35 cellular contexts compared by ENCODE assay signal in genomic region chr11:46907606-46908005, GRCh38. TPM values are rescaled to one million over a fixed set of nuclear protein-coding genes. Genes with fewer than 3 reads are reported as not detected.
"Had no signal": no experiment of that assay in that cellular context is flagged by ENCODE, and none has a peak within 500 bp of the region (broad histone marks: within the 10 kb centered on the region; RNA-seq: fewer than 3 reads in every experiment).

No MANE protein-coding gene starts in this region.

- H3K4me1 ChIP-seq: breast epithelium, upper lobe of right lung had no signal

- H3K4me3 ChIP-seq: breast epithelium, coronary artery, ovary, prostate gland, sigmoid colon, tibial artery, upper lobe of right lung had no signal

- H3K4me3 Mint-ChIP-seq: immature natural killer cell; natural killer cell; stimulated activated memory B cell treated with anti-CD40 and anti-IgM and Interleukin-4, amounts not matched to agents 10 μg/mL and 1 μg/mL and 100 μg/mL, for 72 hours; stimulated activated naive CD8-positive, alpha-beta T cell treated with anti-CD3 and anti-CD28 coated beads, Interleukin-15, amount 100 ng/mL, for 72 hours had no signal

- H3K27me3 ChIP-seq: breast epithelium, ovary, sigmoid colon, upper lobe of right lung had no signal

- DNase-seq: activated CD4-positive, alpha-beta T cell treated with anti-CD3 and anti-CD28 coated beads for 48 hours; activated CD4-positive, alpha-beta T cell treated with anti-CD3 and anti-CD28 coated beads, Interleukin-2, amount 50 U/mL, for 48 hours; activated CD8-positive, alpha-beta memory T cell treated with anti-CD3 and anti-CD28 coated beads for 24 hours; activated gamma-delta T cell treated with Interleukin-2 at 50 U/mL for 16 hours; activated naive CD4-positive, alpha-beta T cell treated with anti-CD3 and anti-CD28 coated beads, Interleukin-2, amount 50 U/mL, for 16 hours; activated T-cell treated with anti-CD3 and anti-CD28 coated beads, Interleukin-2, amount 50 U/mL, for 1 hour; amniotic stem cell; cerebellar nuclear complex; foreskin fibroblast; head of caudate nucleus; hippocampal formation; immature natural killer cell; kidney; left colon; midbrain; natural killer cell; retina; sigmoid colon; small intestine; stimulated activated CD4-positive, alpha-beta T cell treated with anti-CD3 and anti-CD28 coated beads, Interleukin-1b, Interleukin-23, amount 100 ng/mL, for 48 hours; stimulated activated CD4-positive, alpha-beta T cell treated with anti-CD3 and anti-CD28 coated beads, Interleukin-4, amount 100 ng/mL, for 4 hours; stimulated activated CD8-positive, alpha-beta memory T cell treated with anti-CD3 and anti-CD28 coated beads, Interleukin-4, amount 100 ng/mL, for 48 hours; stimulated activated naive CD8-positive, alpha-beta T cell treated with anti-CD3 and anti-CD28 coated beads, Interleukin-15, amount 100 ng/mL, for 72 hours; tibial artery; upper lobe of right lung had no signal

- H3K36me3 Mint-ChIP-seq: immature natural killer cell; natural killer cell; stimulated activated memory B cell treated with anti-CD40 and anti-IgM and Interleukin-4, amounts not matched to agents 10 μg/mL and 1 μg/mL and 100 μg/mL, for 72 hours had no signal

- H3K9me3 ChIP-seq: breast epithelium, neutrophil, ovary, prostate gland, sigmoid colon, tibial artery, upper lobe of right lung had no signal

- H3K36me3 ChIP-seq: breast epithelium, neutrophil, ovary, prostate gland, sigmoid colon, tibial artery, upper lobe of right lung had no signal

- H3K9me3 Mint-ChIP-seq: immature natural killer cell; natural killer cell; stimulated activated memory B cell treated with anti-CD40 and anti-IgM and Interleukin-4, amounts not matched to agents 10 μg/mL and 1 μg/mL and 100 μg/mL, for 72 hours; stimulated activated naive CD8-positive, alpha-beta T cell treated with anti-CD3 and anti-CD28 coated beads, Interleukin-15, amount 100 ng/mL, for 72 hours had no signal

- ATAC-seq: activated CD4-positive, CD25-positive, alpha-beta regulatory T cell treated with anti-CD3 and anti-CD28 coated beads, Interleukin-2, amount 50 U/mL, for 24 hours; esophagus mucosa; left colon; natural killer cell; stimulated activated memory B cell treated with anti-CD40 and anti-IgM and Interleukin-4, amounts not matched to agents 10 μg/mL and 1 μg/mL and 100 μg/mL, for 72 hours; stimulated activated naive CD8-positive, alpha-beta T cell treated with anti-CD3 and anti-CD28 coated beads, Interleukin-15, amount 100 ng/mL, for 72 hours; upper lobe of right lung had no signal

- H3K4me1 Mint-ChIP-seq: immature natural killer cell, natural killer cell had no signal

- H3K27ac Mint-ChIP-seq: natural killer cell; stimulated activated memory B cell treated with anti-CD40 and anti-IgM and Interleukin-4, amounts not matched to agents 10 μg/mL and 1 μg/mL and 100 μg/mL, for 72 hours; stimulated activated naive CD8-positive, alpha-beta T cell treated with anti-CD3 and anti-CD28 coated beads, Interleukin-15, amount 100 ng/mL, for 72 hours had no signal

- H3K27ac ChIP-seq: breast epithelium, neutrophil, prostate gland, sigmoid colon, tibial artery, upper lobe of right lung, VCaP had no signal

RNA-seq across cellular contexts. Expression of gene LRP4, which starts 10.7 kb away (rescaled TPM):
- total RNA-seq: natural killer cell; T-helper 1 cell treated with Interleukin-12 subunit alpha and Interleukin-12 subunit beta and Interleukin-4 antibody, amounts not matched to agents 30 ng/mL and 1 ng/mL, for 36 hours had no signal
- polyA plus RNA-seq: immature natural killer cell had no signal
